Comparison of ENCODE assay signal across 10 cellular contexts in genomic region chr9:121609845-121610637, GRCh38. TPM values are rescaled to one million over a fixed set of nuclear protein-coding genes. Genes with fewer than 3 reads are reported as not detected.
DNase-seq lines count a peak whose midpoint lies in the region; ATAC-seq, FAIRE-seq and TF ChIP-seq lines count a peak whose summit lies in the region.
"Had no signal": no experiment of that assay in that cellular context is flagged by ENCODE, and none has a peak within 500 bp of the region (broad histone marks: within the 10 kb centered on the region; RNA-seq: fewer than 3 reads in every experiment).

No MANE protein-coding gene starts in this region.

- no peaks in the 10 kb centered on the region for H3K9me1 ChIP-seq in keratinocyte (ENCODE audit: control insufficient read depth, extremely low read depth, insufficient read depth, low read length)

- H3K36me3 ChIP-seq in brain microvascular endothelial cell (replicated peaks) = no peaks in the 10 kb centered on the region
- no peaks in the 10 kb centered on the region for H3K36me3 ChIP-seq in keratinocyte (ENCODE audit: control insufficient read depth in 2 of 2, extremely low read depth in 1 of 2, insufficient read depth in 2 of 2, low read length in 2 of 2)
- H3K36me3 ChIP-seq in thyroid gland = no peaks in the 10 kb centered on the region
- H3K36me3 ChIP-seq: Peyer's patch had no signal

- ATAC-seq in GM19452 (IDR thresholded peaks at IDR 0.05; ENCODE audit: unreplicated experiment) = no peak
- ATAC-seq: GM12878 had no signal

- H3K27me3 ChIP-seq in brain microvascular endothelial cell (replicated peaks) (peaks cover 4% of the 10 kb centered on the region), keratinocyte (ENCODE audit: control insufficient read depth, extremely low read depth, insufficient read depth, low read length) (peaks cover 3% of the 10 kb centered on the region), thyroid gland (no peaks in the 10 kb centered on the region)
- H3K27me3 ChIP-seq: Peyer's patch had no signal

- H3K9ac ChIP-seq in keratinocyte (ENCODE audit: control insufficient read depth, extremely low read depth, insufficient read depth, low read length) = no peak overlapping the region

- 31 to 41% methylated on average over 4 to 6 of the region's 6 CpGs for WGBS in thyroid gland, 2 donors

- H3K27ac ChIP-seq in brain microvascular endothelial cell = no peak overlapping the region
- no peak overlapping the region for H3K27ac ChIP-seq in keratinocyte (ENCODE audit: control insufficient read depth, insufficient read depth, low read length)
- H3K27ac ChIP-seq in thyroid gland = peak overlapping the region; percentile 55 to 70 (median 55)

- DNase-seq in HT-29 (ENCODE audit: low spot score) = peak; percentile 67
- DNase-seq in brain microvascular endothelial cell = peak; percentile 11
- DNase-seq in keratinocyte (ENCODE audit: low read depth, low spot score) = peak; percentile 60
- DNase-seq in thyroid gland = peak; percentile 91 to 94
- no peak for DNase-seq in medulla oblongata (ENCODE audit: extremely low spot score)
- no peak for DNase-seq in GF-D8 (lab: John Stamatoyannopoulos, UW)
- DNase-seq: cortex of kidney, Peyer's patch had no signal

- TF ChIP-seq POLR2A in thyroid gland (IDR thresholded peaks at IDR 0.05) = no peak

- H2AFZ ChIP-seq in keratinocyte (ENCODE audit: control insufficient read depth, low read length) = no peak overlapping the region

- no peaks in the 10 kb centered on the region for H3K79me2 ChIP-seq in keratinocyte (ENCODE audit: control insufficient read depth, insufficient read depth, low read length)

- dilution Hi-C loops in keratinocyte (cut with MboI; ENCODE audit: extremely low pct_ligation_motif_present, low sequenced_read_pairs) = no loop called here

- H3K4me3 ChIP-seq in brain microvascular endothelial cell (ENCODE audit: low read depth, low read length) = no peak overlapping the region
- H3K4me3 ChIP-seq in keratinocyte (ENCODE audit: control insufficient read depth in 2 of 3, extremely low read depth in 1 of 3, insufficient read depth in 2 of 3, low read depth in 1 of 3, low read length in 3 of 3) = no peak overlapping the region
- H3K4me3 ChIP-seq in thyroid gland (replicated peaks in 1 of 3) = no peak overlapping the region
- H3K4me3 ChIP-seq: GM12878, Peyer's patch had no signal

- H3K4me1 ChIP-seq in keratinocyte (ENCODE audit: control insufficient read depth, extremely low read depth, insufficient read depth, low read length) (peaks cover 27% of the 10 kb centered on the region), thyroid gland (peaks cover 22 to 40% of the 10 kb centered on the region in 2 donors)

- in situ Hi-C loops in brain microvascular endothelial cell (cut with HindIII; ENCODE audit: low pct_ligation_motif_present, low sequenced_read_pairs) = no loop called here

- TF ChIP-seq CTCF in brain microvascular endothelial cell (IDR thresholded peaks at IDR 0.05; ENCODE audit: low read depth, low read length, missing control alignments) (no peak), keratinocyte (optimal IDR thresholded peaks at IDR 0.05 in 1 of 3, IDR thresholded peaks at IDR 0.05 in 1 of 3, conservative IDR thresholded peaks at IDR 0.05 in 1 of 3; ENCODE audit: extremely low read depth in 1 of 3, insufficient read depth in 2 of 3, low read length in 3 of 3) (peak in 1 of 3 experiments; percentile 9), thyroid gland (IDR thresholded peaks at IDR 0.05) (no peak)

- H3K4me2 ChIP-seq in keratinocyte (ENCODE audit: control insufficient read depth, extremely low read depth, insufficient read depth, low read depth, low read length) = peak overlapping the region; percentile 11

- H4K20me1 ChIP-seq in keratinocyte (ENCODE audit: control insufficient read depth, extremely low read depth, insufficient read depth, low read length) = no peaks in the 10 kb centered on the region

- intact Hi-C loops in thyroid gland (cut with DNase I) = no loop called here

- no peaks in the 10 kb centered on the region for H3K9me3 ChIP-seq in keratinocyte (ENCODE audit: control insufficient read depth, low read depth, low read length)
- no peaks in the 10 kb centered on the region for H3K9me3 ChIP-seq in thyroid gland
- H3K9me3 ChIP-seq: Peyer's patch had no signal

- peak; percentile 87 for FAIRE-seq in keratinocyte (lab: Jason Lieb, UNC)
- FAIRE-seq: GM12878 had no signal

RNA-seq across cellular contexts. Expression of gene DAB2IP, which starts 41.4 kb away (rescaled TPM):
- 47.4 and 58.1 TPM in 2 replicates for total RNA-seq in HT-29 (2014; rRNA removed; shearing (Covaris generic))
- 28.6 to 36.6 TPM (median 30.9 TPM) in 3 replicates for polyA plus RNA-seq in keratinocyte
- polyA plus RNA-seq in keratinocyte (2011; ENCODE audit: low read depth) = 15.5 TPM
- polyA plus RNA-seq in keratinocyte (2011; cell fraction: cytosol; rRNA removed) = 21.9 and 32.2 TPM in 2 replicates
- polyA plus RNA-seq in keratinocyte (2011; cell fraction: nucleus; rRNA removed) = 49.2 and 60.4 TPM in 2 replicates
- 17.8 and 33.8 TPM in 2 replicates for polyA plus RNA-seq in keratinocyte (2012; ENCODE audit: low replicate concordance)
- 86.8 to 140 TPM (median 108 TPM) in 3 replicates for polyA minus RNA-seq in keratinocyte
- polyA minus RNA-seq in keratinocyte (2011; cell fraction: cytosol; rRNA and poly(A)+ RNA removed) = 62.5 TPM
- 73.0 and 76.5 TPM in 2 replicates for polyA minus RNA-seq in keratinocyte (2011; cell fraction: nucleus; rRNA and poly(A)+ RNA removed)
- 10 to 100 TPM; 26.0 to 48.5 (median 38.2) TPM for total RNA-seq in thyroid gland

Comparison
In these comparisons a context has a peak if more than half of its experiments do, and no peak if none do; other contexts are left out.
1. DNase-seq: peak in HT-29 (single experiment), brain microvascular endothelial cell (single experiment), keratinocyte (single experiment) and thyroid gland (2 of 2); none in medulla oblongata (single experiment) and GF-D8 (single experiment).
2. H3K27ac ChIP-seq: peak in thyroid gland (3 of 3); none in brain microvascular endothelial cell (single experiment) and keratinocyte (single experiment).